8 cellular contexts compared by ENCODE assay signal in genomic region chr11:10208045-10208674, GRCh38.
DNase-seq lines count a peak whose midpoint lies in the region; ATAC-seq and TF ChIP-seq lines count a peak whose summit lies in the region.

No MANE protein-coding gene starts in this region.

- H3K9me3 Mint-ChIP-seq in neural progenitor cell, result peaks cover 22% of the 10 kb centered on the region

- H3K9ac ChIP-seq in MM.1S (ENCODE audit: low read length), result no peak overlapping the region
- no peak overlapping the region for H3K9ac ChIP-seq in SK-N-SH
- no peak overlapping the region for H3K9ac ChIP-seq in fibroblast of lung (ENCODE audit: insufficient read depth, low read length)
- no peak overlapping the region for H3K9ac ChIP-seq in neural progenitor cell

- H3F3A ChIP-seq in MM.1S (ENCODE audit: insufficient read depth, low read length) (no peaks in the 10 kb centered on the region), SK-N-SH (replicated peaks; ENCODE audit: insufficient read depth) (peaks cover 6% of the 10 kb centered on the region), neural progenitor cell (ENCODE audit: low read depth) (no peaks in the 10 kb centered on the region)

- H3K4me1 ChIP-seq in MM.1S (ENCODE audit: low read length) (peaks cover 7% of the 10 kb centered on the region; the same call in 1 of the 2 replicates), SK-N-SH (ENCODE audit: control insufficient read depth in 1 of 2, insufficient read depth in 2 of 2, low read depth in 1 of 2, low read length in 1 of 2) (peaks cover 0 to 2% of the 10 kb centered on the region in 2 experiments; a peak in 2 of 4 replicates), fibroblast of lung (ENCODE audit: control insufficient read depth, extremely low read depth, insufficient read depth, low read length) (peaks cover 5% of the 10 kb centered on the region), neural progenitor cell (peaks cover 10% of the 10 kb centered on the region)

- WGBS in SK-N-SH (ENCODE audit: low lambda C conversion rate), result 47% methylated on average over 5 of the region's 5 CpGs

- TF ChIP-seq CTCF in MM.1S (IDR thresholded peaks at IDR 0.05; ENCODE audit: low read length) (peak; percentile 76), SK-N-SH (IDR thresholded peaks at IDR 0.05) (peak; percentile 76), fibroblast of lung (conservative IDR thresholded peaks at IDR 0.05 in 1 of 2, IDR thresholded peaks at IDR 0.05 in 1 of 2; ENCODE audit: low read depth in 1 of 2, low read length in 2 of 2) (peak; percentile 64 to 70), neural progenitor cell (IDR thresholded peaks at IDR 0.05) (peak; percentile 79)

- H3K36me3 ChIP-seq in MM.1S (replicated peaks; ENCODE audit: insufficient read depth, low read length) (no peaks in the 10 kb centered on the region), SK-N-SH (replicated peaks in 1 of 2; ENCODE audit: control insufficient read depth in 1 of 2, insufficient read depth in 2 of 2, low read length in 1 of 2) (peaks cover 0 to 3% of the 10 kb centered on the region in 2 experiments), fibroblast of lung (ENCODE audit: control insufficient read depth, insufficient read depth, low read length) (no peaks in the 10 kb centered on the region), neural progenitor cell (no peaks in the 10 kb centered on the region)

- POLR2A ChIA-PET in SK-N-SH (lab: Yijun Ruan, JAX), result interaction anchor here (0.9 kb wide), 2 partner anchors 96 to 105 kb away, joined by 4 read pairs; partner anchors contain the start of gene ADM

- H3K27ac ChIP-seq in MM.1S (ENCODE audit: low read length), result no peak overlapping the region
- no peak overlapping the region; a peak in 1 of 4 replicates for H3K27ac ChIP-seq in SK-N-SH (ENCODE audit: low read depth in 2 of 2, low read length in 1 of 2)
- H3K27ac ChIP-seq in fibroblast of lung (ENCODE audit: insufficient read depth, low read length), result no peak overlapping the region
- H3K27ac ChIP-seq in neural progenitor cell, result no peak overlapping the region

- TF ChIP-seq RAD21 in SK-N-SH (IDR thresholded peaks at IDR 0.05; ENCODE audit: low read length), result peak; percentile 70

- intact Hi-C loops in Right ventricle myocardium inferior (cut with DNase I) (loop anchor here (2.0 to 5.0 kb wide), 2 partner anchors 97 to 159 kb away; partner anchors contain the start of gene ADM), cardiac septum (cut with DNase I) (loop anchor here (5.0 kb wide), 1 partner anchor 99 kb away; the partner anchor contains the start of gene ADM)

- no peaks in the 10 kb centered on the region for H3K27me3 Mint-ChIP-seq in neural progenitor cell (ENCODE audit: insufficient read depth, low read depth)

- no peak overlapping the region for H3K27ac Mint-ChIP-seq in neural progenitor cell

- no peak overlapping the region for H2AFZ ChIP-seq in MM.1S (ENCODE audit: low read length)
- no peak overlapping the region for H2AFZ ChIP-seq in SK-N-SH (ENCODE audit: low read depth)
- no peak overlapping the region for H2AFZ ChIP-seq in fibroblast of lung (ENCODE audit: low read length)
- H2AFZ ChIP-seq in neural progenitor cell (replicated peaks), result no peak overlapping the region

- H3K9me2 ChIP-seq in MM.1S (replicated peaks; ENCODE audit: insufficient read depth, low read length) (no peaks in the 10 kb centered on the region), SK-N-SH (no peaks in the 10 kb centered on the region)

- no peak overlapping the region for H3K4me3 Mint-ChIP-seq in neural progenitor cell

- no peaks in the 10 kb centered on the region for H4K20me1 ChIP-seq in MM.1S (ENCODE audit: insufficient read depth, low read length)
- H4K20me1 ChIP-seq in SK-N-SH (ENCODE audit: insufficient read depth), result peaks cover 3% of the 10 kb centered on the region; the same call in 1 of the 2 replicates
- no peaks in the 10 kb centered on the region for H4K20me1 ChIP-seq in fibroblast of lung (ENCODE audit: control insufficient read depth, extremely low read depth, insufficient read depth, low read length)
- H4K20me1 ChIP-seq in neural progenitor cell (ENCODE audit: low read depth), result no peaks in the 10 kb centered on the region

- DNase-seq in Right ventricle myocardium inferior (ENCODE audit: missing footprints) (no peak), cardiac septum (ENCODE audit: low spot score) (no peak), MM.1S (peak; percentile 64), SK-N-SH (peak; percentile 56), fibroblast of lung (ENCODE audit: low read depth in 2 of 2) (peak; percentile 30 to 74), neural progenitor cell (ENCODE audit: low spot score) (peak; percentile 55), NCI-H1048 (lab: John Stamatoyannopoulos, UW) (no peak)

- peaks cover 21% of the 10 kb centered on the region for H3K79me2 ChIP-seq in MM.1S (ENCODE audit: low read length)
- peaks cover 66% of the 10 kb centered on the region for H3K79me2 ChIP-seq in SK-N-SH (ENCODE audit: insufficient read depth)
- peaks cover 23% of the 10 kb centered on the region for H3K79me2 ChIP-seq in fibroblast of lung (ENCODE audit: control insufficient read depth, insufficient read depth, low read length)
- H3K79me2 ChIP-seq in neural progenitor cell (ENCODE audit: low read depth), result peaks cover 15% of the 10 kb centered on the region

- H3K27me3 ChIP-seq in MM.1S (replicated peaks; ENCODE audit: insufficient read depth, low read length) (no peaks in the 10 kb centered on the region), SK-N-SH (ENCODE audit: insufficient read depth) (no peaks in the 10 kb centered on the region), fibroblast of lung (ENCODE audit: control insufficient read depth, insufficient read depth, low read length) (no peaks in the 10 kb centered on the region), neural progenitor cell (no peaks in the 10 kb centered on the region)

- no peak for TF ChIP-seq EP300 in SK-N-SH (IDR thresholded peaks at IDR 0.05; ENCODE audit: borderline replicate concordance in 1 of 2, low read depth in 1 of 2, low read length in 1 of 2)

- ATAC-seq in Right ventricle myocardium inferior (peak; percentile 34), GM21528 (IDR thresholded peaks at IDR 0.05; ENCODE audit: low FRiP score, unreplicated experiment) (no peak)

- CTCF ChIA-PET in SK-N-SH (lab: Yijun Ruan, JAX), result interaction anchor here (0.6 to 7.2 kb wide), 33 partner anchors 9 to 526 kb away, joined by 3 to 78 read pairs (median 3); partner anchors contain the start of gene ADM

- H3K9me3 ChIP-seq in MM.1S (replicated peaks; ENCODE audit: insufficient read depth, low read length) (no peaks in the 10 kb centered on the region), SK-N-SH (0 out of 2 replicates have a peak, but pooled peaks cover 5% of the 10 kb centered on the region), fibroblast of lung (ENCODE audit: control insufficient read depth, insufficient read depth, low read depth, low read length) (no peaks in the 10 kb centered on the region), neural progenitor cell (ENCODE audit: low read depth) (no peaks in the 10 kb centered on the region)

- H3K36me3 Mint-ChIP-seq in neural progenitor cell, result peaks cover 11% of the 10 kb centered on the region

- no peak overlapping the region for H3K4me3 ChIP-seq in MM.1S (ENCODE audit: low read length)
- no peak overlapping the region for H3K4me3 ChIP-seq in SK-N-SH (ENCODE audit: low read depth in 2 of 2, low read length in 1 of 2)
- peak overlapping the region in 2 of 4 experiments; percentile 1 to 6 for H3K4me3 ChIP-seq in fibroblast of lung (replicated peaks in 1 of 4; ENCODE audit: control extremely low read depth in 1 of 4, insufficient read depth in 1 of 4, low read depth in 3 of 4, low read length in 4 of 4)
- no peak overlapping the region for H3K4me3 ChIP-seq in neural progenitor cell

- H3K4me2 ChIP-seq in MM.1S (ENCODE audit: low read depth, low read length), result peak overlapping the region; percentile 14; the same call in 1 of the 2 replicates
- no peak overlapping the region for H3K4me2 ChIP-seq in SK-N-SH
- peak overlapping the region; percentile 79 for H3K4me2 ChIP-seq in fibroblast of lung (ENCODE audit: extremely low read depth, insufficient read depth, low read length)
- no peak overlapping the region for H3K4me2 ChIP-seq in neural progenitor cell

- peaks cover 3% of the 10 kb centered on the region for H3K4me1 Mint-ChIP-seq in neural progenitor cell

TF ChIP-seq in SK-N-SH, 30 proteins besides CTCF, POLR2A, EP300 and RAD21:
- TF ChIP-seq YY1 (IDR thresholded peaks at IDR 0.05; ENCODE audit: low read depth) (no peak), SMC3 (IDR thresholded peaks at IDR 0.05; ENCODE audit: low read depth, low read length) (peak; percentile 73)

Comparison
In these comparisons a context has a peak if more than half of its experiments do, and no peak if none do; other contexts are left out.
1. DNase-seq: peak in MM.1S (single experiment), SK-N-SH (single experiment), fibroblast of lung (2 of 2) and neural progenitor cell (single experiment); none in Right ventricle myocardium inferior (single experiment), cardiac septum (single experiment) and NCI-H1048 (single experiment).
2. H3K4me2 ChIP-seq: peak in MM.1S (single experiment) and fibroblast of lung (single experiment); none in SK-N-SH (single experiment) and neural progenitor cell (single experiment).
3. Peak in every context shown above with its lines, with median percentiles within 50 percentile points of each other: CTCF ChIP-seq.